ENCODE assay signal across 1 cellular context in the genomic region with DNA sequence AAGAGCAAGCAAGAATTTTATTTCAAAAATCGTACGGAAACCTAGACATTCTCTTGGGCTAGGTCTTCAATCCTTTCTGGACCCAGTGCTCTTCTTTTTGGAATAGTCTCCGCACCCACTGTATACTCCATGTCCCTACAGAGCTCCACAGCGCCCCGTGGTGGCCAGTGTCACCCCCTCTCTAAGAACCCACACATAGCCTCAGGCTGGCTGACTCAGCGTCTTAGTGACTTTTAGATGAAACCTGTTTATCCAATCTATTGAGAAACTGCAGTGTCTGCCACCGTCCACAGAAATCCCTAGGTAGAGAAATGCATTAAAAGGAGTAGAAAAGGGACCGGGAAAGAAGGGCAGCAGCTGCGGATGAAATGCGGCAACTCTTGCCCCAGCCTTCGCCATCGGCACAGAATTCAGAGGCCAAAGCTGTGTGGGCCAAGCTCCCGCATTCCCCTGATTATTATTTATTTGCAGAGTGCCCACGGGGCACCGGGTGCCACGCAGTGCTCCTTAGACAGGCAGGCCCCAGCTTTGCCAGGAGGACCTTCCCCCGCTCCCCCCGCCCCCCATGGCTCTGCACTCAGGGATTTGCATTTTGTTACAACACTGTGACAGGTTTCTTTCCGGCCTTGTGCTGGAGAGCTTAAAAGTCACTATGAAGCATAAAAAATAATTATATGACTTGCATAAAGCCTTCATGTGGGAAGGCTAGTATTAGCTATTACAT.
TF ChIP-seq lines count a peak whose summit lies in the region.

No MANE protein-coding gene starts in this region.

TF ChIP-seq in IMR-90, 13 proteins besides CTCF, POLR2A, EP300 and RAD21 (continued from another document):
- peak; percentile 76 for TF ChIP-seq MAFK (IDR thresholded peaks at IDR 0.05; ENCODE audit: low read depth, low read length)
